Comparison of ENCODE assay signal across 23 cellular contexts in the genomic region with DNA sequence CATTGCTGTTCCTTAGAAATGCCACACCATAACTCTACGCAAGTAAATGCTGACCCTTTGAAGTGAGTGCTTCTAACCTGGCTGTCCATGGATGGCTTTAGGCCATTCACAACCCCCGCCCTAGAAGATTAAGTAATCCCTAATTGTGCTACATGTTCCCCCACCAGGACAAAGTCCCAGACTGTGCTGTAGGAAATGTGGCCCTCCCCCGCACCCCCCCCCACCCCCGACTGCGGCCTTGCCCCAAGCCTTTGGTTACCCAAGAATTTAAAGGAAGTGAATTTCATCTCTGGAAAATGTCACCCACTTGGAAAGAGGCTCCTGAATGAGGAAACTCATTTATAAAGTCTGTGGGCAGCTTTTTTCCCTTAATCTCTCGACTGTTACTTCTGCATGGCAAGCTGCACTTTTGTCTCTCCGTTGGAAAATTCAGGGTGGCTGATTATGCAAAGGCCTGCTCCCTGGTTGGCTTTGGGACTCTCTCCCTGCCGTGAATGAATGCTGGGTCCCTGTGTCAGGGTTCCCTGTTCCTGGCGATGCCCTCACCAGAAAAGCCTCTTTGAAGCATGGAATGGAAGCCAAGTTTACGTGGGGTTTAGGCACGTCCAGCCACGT. TPM values are rescaled to one million over a fixed set of nuclear protein-coding genes. Genes with fewer than 3 reads are reported as not detected.
DNase-seq lines count a peak whose midpoint lies in the region; ATAC-seq and TF ChIP-seq lines count a peak whose summit lies in the region.
"Had no signal": no experiment of that assay in that cellular context is flagged by ENCODE, and none has a peak within 500 bp of the region (broad histone marks: within the 10 kb centered on the region; RNA-seq: fewer than 3 reads in every experiment).

No MANE protein-coding gene starts in this region.

- H3K9ac ChIP-seq in HUES48 (ENCODE audit: low read depth, low read length) (no peak overlapping the region), adipocyte (ENCODE audit: low read length) (peak overlapping the region; percentile 59)

- no peaks in the 10 kb centered on the region for H3K36me3 ChIP-seq in HUES48 (ENCODE audit: control insufficient read depth, insufficient read depth, low read length)
- no peaks in the 10 kb centered on the region for H3K36me3 ChIP-seq in adipocyte (ENCODE audit: control insufficient read depth, insufficient read depth, low read length, severe bottlenecking)
- H3K36me3 ChIP-seq in sigmoid colon, result peaks cover 0 to 12% (median 0%) of the 10 kb centered on the region in 4 donors
- H3K36me3 ChIP-seq: ovary had no signal

- ATAC-seq in left lobe of liver, result peak; percentile 75
- ATAC-seq: activated CD4-positive, alpha-beta T cell treated with anti-CD3 and anti-CD28 coated beads for 36 hours; activated T-cell treated with anti-CD3 and anti-CD28 coated beads, Interleukin-2, amount 50 U/mL, for 72 hours; T-cell had no signal

- TF ChIP-seq EP300 in sigmoid colon (IDR thresholded peaks at IDR 0.05), result no peak

- TF ChIP-seq POLR2A in sigmoid colon (IDR thresholded peaks at IDR 0.05), result no peak

- H3K4me1 ChIP-seq in HUES48 (ENCODE audit: control insufficient read depth, insufficient read depth, low read length) (peaks cover 28% of the 10 kb centered on the region), adipocyte (ENCODE audit: control insufficient read depth, insufficient read depth, low read length) (peaks cover 20% of the 10 kb centered on the region), sigmoid colon (peaks cover 0 to 42% (median 33%) of the 10 kb centered on the region in 4 donors)

- intact Hi-C loops in sigmoid colon (cut with DNase I), result no loop called here

- DNase-seq in adipocyte (ENCODE audit: low read depth) (peak; percentile 28), left lobe of liver (ENCODE audit: low spot score) (no peak), sigmoid colon (no peak), cortex of kidney (lab: John Stamatoyannopoulos, UW) (no peak), SW480 (ENCODE audit: low spot score) (no peak), SK-N-DZ (ENCODE audit: low spot score) (no peak), COLO829 (ENCODE audit: low spot score) (no peak)
- DNase-seq: activated CD4-positive, alpha-beta T cell treated with anti-CD3 and anti-CD28 coated beads for 36 hours; activated naive CD4-positive, alpha-beta T cell treated with anti-CD3 and anti-CD28 coated beads, Interleukin-2, amount 10 ng/mL, durations not matched to agents 7 days and 5 days; activated T-cell treated with anti-CD3 and anti-CD28 coated beads, Interleukin-2, amount 50 U/mL, for 72 hours; CD4-positive, alpha-beta memory T cell; DMS79 treated with DMSO at 0.1 percent for 48 hours; immature natural killer cell; Kasumi-1; NCI-H1105 treated with DMSO at 0.1 percent for 48 hours; NCI-H2081 treated with DMSO at 0.1 percent for 48 hours; ovary; RPMI8226; stimulated activated CD4-positive, alpha-beta T cell treated with anti-CD3 and anti-CD28 coated beads, Interleukin-1b, Interleukin-23, amount 100 ng/mL, for 48 hours; stimulated activated naive CD4-positive, alpha-beta T cell; T-cell had no signal

- H3K27ac ChIP-seq in HUES48 (ENCODE audit: low read depth, low read length) (peak overlapping the region; percentile 23), sigmoid colon (peak overlapping the region; percentile 64 to 75 (median 68))
- H3K27ac ChIP-seq: ovary had no signal

- H3K4me3 ChIP-seq in HUES48 (ENCODE audit: low read depth, low read length) (no peak overlapping the region), adipocyte (ENCODE audit: low read length) (no peak overlapping the region), sigmoid colon (no peak overlapping the region)
- H3K4me3 ChIP-seq: ovary had no signal

- TF ChIP-seq CTCF in sigmoid colon (IDR thresholded peaks at IDR 0.05), result no peak

- WGBS in sigmoid colon, 2 donors, result 66 to 77% methylated on average over 12 of the region's 12 CpGs

- H3K9me3 ChIP-seq in HUES48 (ENCODE audit: control insufficient read depth, insufficient read depth, low read length) (no peaks in the 10 kb centered on the region), adipocyte (ENCODE audit: control insufficient read depth, low read length) (no peaks in the 10 kb centered on the region), sigmoid colon (no peaks in the 10 kb centered on the region)
- H3K9me3 ChIP-seq: ovary had no signal

- no peaks in the 10 kb centered on the region for H3K27me3 ChIP-seq in HUES48 (ENCODE audit: control insufficient read depth, insufficient read depth, low read length)
- no peaks in the 10 kb centered on the region for H3K27me3 ChIP-seq in adipocyte (replicated peaks; ENCODE audit: control insufficient read depth, insufficient read depth, low read length)
- no peaks in the 10 kb centered on the region for H3K27me3 ChIP-seq in sigmoid colon
- H3K27me3 ChIP-seq: ovary had no signal

RNA-seq across cellular contexts. Expression of gene AQP1, which starts 31.5 kb away (rescaled TPM):
- total RNA-seq in left lobe of liver (16.6 TPM), sigmoid colon (100 to 1,000 TPM in 3 of 4 donors, 10 to 100 TPM in 1; 66.0 to 191 (median 146) TPM)
- polyA plus RNA-seq in sigmoid colon, result 10 to 100 TPM in 1 of 3 donors, 1 to 10 TPM in 2; 3.7 to 41.8 (median 7.8) TPM
- 6.9 and 9.7 TPM in 2 replicates for polyA plus RNA-seq in SK-N-DZ (2014; cell fraction: cytosol; rRNA removed)
- polyA plus RNA-seq in SK-N-DZ (2014; cell fraction: nucleus; rRNA removed), result 3.7 and 8.4 TPM in 2 replicates
- total RNA-seq: CD4-positive, alpha-beta memory T cell; HT1080 had no signal
- polyA plus RNA-seq: CD4-positive, alpha-beta memory T cell had no signal
